23 cellular contexts compared by ENCODE assay signal in genomic region chr6:110979565-110980096, GRCh38. TPM values are rescaled to one million over a fixed set of nuclear protein-coding genes. Genes with fewer than 3 reads are reported as not detected.
DNase-seq lines count a peak whose midpoint lies in the region; ATAC-seq, FAIRE-seq and TF ChIP-seq lines count a peak whose summit lies in the region.
"Had no signal": no experiment of that assay in that cellular context is flagged by ENCODE, and none has a peak within 500 bp of the region (broad histone marks: within the 10 kb centered on the region; RNA-seq: fewer than 3 reads in every experiment).

No MANE protein-coding gene starts in this region.

- TF ChIP-seq RAD21 in HepG2 (CRISPR knock-in tag; IDR thresholded peaks at IDR 0.05), result no peak

- H3K4me1 Mint-ChIP-seq in T-helper 1 cell treated with Interleukin-12 subunit alpha and Interleukin-12 subunit beta and Interleukin-4 antibody, amounts not matched to agents 30 μg/mL and 1 μg/mL, for 36 hours (ENCODE audit: low read depth), result peaks cover 24% of the 10 kb centered on the region
- peaks cover 25 to 43% (median 29%) of the 10 kb centered on the region in 4 donors for H3K4me1 Mint-ChIP-seq in CD4-positive, alpha-beta memory T cell
- H3K4me1 Mint-ChIP-seq in brain (peaks cover 37% of the 10 kb centered on the region), nephron progenitor cell (peaks cover 30% of the 10 kb centered on the region)

- H4K20me1 ChIP-seq in HepG2 (ENCODE audit: insufficient read depth, low read length), result no peaks in the 10 kb centered on the region

- POLR2A ChIA-PET in CD4-positive, alpha-beta memory T cell (lab: Charles Lee; ENCODE audit: partially characterized antibody), result interaction anchor here (1.0 to 4.8 kb wide), 4 partner anchors 15 to 165 kb away, joined by 3 to 73 read pairs (median 5); partner anchors contain the start of genes AMD1 and CDK19
- POLR2A ChIA-PET in RWPE1 (lab: Yijun Ruan, JAX; ENCODE audit: low non-redundant PET), result no interaction called here
- POLR2A ChIA-PET in HepG2 (lab: Yijun Ruan, JAX), result interaction anchor here (1.4 kb wide), 1 partner anchor 21 kb away, joined by 4 read pairs; the partner anchor contains the start of gene GTF3C6

- intact Hi-C loops in CD4-positive, alpha-beta memory T cell (cut with micrococcal nuclease), result loop anchor here (5.0 kb wide), 1 partner anchor 1537 kb away; the partner anchor contains the start of genes PPIL6 and SMPD2
- intact Hi-C loops in left ventricle myocardium inferior (cut with micrococcal nuclease), result no loop called here
- intact Hi-C loops in HepG2 (cut with micrococcal nuclease; ENCODE audit: unreplicated experiment), result no loop called here

- no peak overlapping the region for H3K4me3 ChIP-seq in CD4-positive, alpha-beta memory T cell (ENCODE audit: low read length in 2 of 2)
- H3K4me3 ChIP-seq in left ventricle myocardium inferior, result no peak overlapping the region
- no peak overlapping the region for H3K4me3 ChIP-seq in HepG2 (replicated peaks in 1 of 3; ENCODE audit: insufficient read depth in 1 of 3, low read depth in 2 of 3, low read length in 3 of 3)

- no peak overlapping the region for H3K9ac ChIP-seq in HepG2 (ENCODE audit: insufficient read depth, low read depth, low read length)
- H3K9ac ChIP-seq: BLaER1 treated with 17β-estradiol and CSF1 and Interleukin-3, amounts not matched to agents 10 nM and 100 nM had no signal

- no peak overlapping the region for H3K4me2 ChIP-seq in HepG2 (ENCODE audit: low read depth, low read length)

- H3K79me2 ChIP-seq in HepG2 (ENCODE audit: insufficient read depth, low read length), result peaks cover 33% of the 10 kb centered on the region

- ATAC-seq in HepG2, result no peak

- H3K36me3 Mint-ChIP-seq in T-helper 1 cell treated with Interleukin-12 subunit alpha and Interleukin-12 subunit beta and Interleukin-4 antibody, amounts not matched to agents 30 μg/mL and 1 μg/mL, for 36 hours (ENCODE audit: low read depth), result peaks cover 19% of the 10 kb centered on the region
- H3K36me3 Mint-ChIP-seq in CD4-positive, alpha-beta memory T cell, result peaks cover 7 to 18% of the 10 kb centered on the region in 2 donors
- H3K36me3 Mint-ChIP-seq in brain, result peaks cover 39% of the 10 kb centered on the region
- H3K36me3 Mint-ChIP-seq in nephron progenitor cell (ENCODE audit: low read depth), result peaks cover 45% of the 10 kb centered on the region

- FAIRE-seq in HepG2 (lab: Jason Lieb, UNC), result no peak

- no peaks in the 10 kb centered on the region for H3K27me3 ChIP-seq in CD4-positive, alpha-beta memory T cell (ENCODE audit: insufficient read depth, low read length)
- H3K27me3 ChIP-seq in left ventricle myocardium inferior (ENCODE audit: low read depth) (no peaks in the 10 kb centered on the region), HepG2 (ENCODE audit: control insufficient read depth in 1 of 2, insufficient read depth in 2 of 2, low read length in 2 of 2) (no peaks in the 10 kb centered on the region; a peak in 1 of 5 replicates)
- H3K27me3 ChIP-seq: BLaER1 treated with 17β-estradiol and CSF1 and Interleukin-3, amounts not matched to agents 10 nM and 100 nM had no signal

- no peaks in the 10 kb centered on the region for H3K27me3 Mint-ChIP-seq in T-helper 1 cell treated with Interleukin-12 subunit alpha and Interleukin-12 subunit beta and Interleukin-4 antibody, amounts not matched to agents 30 μg/mL and 1 μg/mL, for 36 hours (ENCODE audit: low read depth)
- no peaks in the 10 kb centered on the region for H3K27me3 Mint-ChIP-seq in CD4-positive, alpha-beta memory T cell
- H3K27me3 Mint-ChIP-seq in brain, result peaks cover 14% of the 10 kb centered on the region
- H3K27me3 Mint-ChIP-seq in nephron progenitor cell (ENCODE audit: low read depth, poor library complexity), result no peaks in the 10 kb centered on the region

- CTCF ChIA-PET in CD4-positive, alpha-beta memory T cell (lab: Charles Lee; ENCODE audit: partially characterized antibody), result no interaction called here
- CTCF ChIA-PET in RWPE1 (lab: Yijun Ruan, JAX), result no interaction called here
- CTCF ChIA-PET in HepG2 (lab: Yijun Ruan, JAX; ENCODE audit: low intra/inter-chr PET ratio, low total read pairs), result no interaction called here

- H3K27ac ChIP-seq in CD4-positive, alpha-beta memory T cell (ENCODE audit: low read depth, low read length), result no peak overlapping the region
- H3K27ac ChIP-seq in RWPE1 (no peak overlapping the region), left ventricle myocardium inferior (replicated peaks) (no peak overlapping the region), HepG2 (ENCODE audit: extremely low read length, insufficient read depth, low read length) (no peak overlapping the region)
- H3K27ac ChIP-seq: 22Rv1; BLaER1 treated with 17β-estradiol and CSF1 and Interleukin-3, amounts not matched to agents 10 nM and 100 nM; HL-60 had no signal

- BruUV-seq in HepG2 (replicated peaks; lab: Mats Ljungman, UMichigan), result no TSS peak

- H2AFZ ChIP-seq in HepG2 (ENCODE audit: low read length), result no peak overlapping the region

- no peaks in the 10 kb centered on the region for H3K36me3 ChIP-seq in CD4-positive, alpha-beta memory T cell (ENCODE audit: insufficient read depth, low read length)
- peaks cover under 1% of the 10 kb centered on the region for H3K36me3 ChIP-seq in left ventricle myocardium inferior
- peaks cover 0 to under 1% of the 10 kb centered on the region in 2 experiments; a peak in 1 of 5 replicates for H3K36me3 ChIP-seq in HepG2 (replicated peaks in 1 of 2; ENCODE audit: control insufficient read depth in 1 of 2, insufficient read depth in 2 of 2, low read length in 2 of 2)

- DNase-seq in T-helper 1 cell (no peak), nephron progenitor cell (no peak), RWPE1 (ENCODE audit: low spot score) (no peak), left ventricle myocardium inferior (no peak), HepG2 (ENCODE audit: low spot score) (no peak)
- no peak for DNase-seq in CD4-positive, alpha-beta memory T cell
- DNase-seq: Caco-2; DMS53; GOT3; HFFc6; KBM-7; NCI-H1092 treated with DMSO at 0.1 percent for 48 hours; NCI-H1694; NCI-H2107; NCI-H226; NCI-H526; NK-92 treated with Interleukin-12 subunit alpha and Interleukin-12 subunit beta, amount 100 ng/mL, for 24 hours; OCI-M1 had no signal

- TF ChIP-seq POLR2A in HepG2 (IDR thresholded peaks at IDR 0.05; ENCODE audit: insufficient read depth in 1 of 2, low read depth in 2 of 2, low read length in 2 of 2), result no peak

- 95% methylated on average over 9 of the region's 9 CpGs for WGBS in HepG2 (ENCODE audit: low lambda C conversion rate)

- in situ Hi-C loops in HepG2 (cut with HindIII; ENCODE audit: extremely low pct_ligation_motif_present, low pct_unique_long_range_greater_than_20kb), result loop anchor here (25.0 kb wide), 1 partner anchor 292 kb away; no protein-coding TSS in a partner anchor

- peak overlapping the region; percentile 7 for H3K4me3 Mint-ChIP-seq in T-helper 1 cell treated with Interleukin-12 subunit alpha and Interleukin-12 subunit beta and Interleukin-4 antibody, amounts not matched to agents 30 μg/mL and 1 μg/mL, for 36 hours
- H3K4me3 Mint-ChIP-seq in CD4-positive, alpha-beta memory T cell, result peak overlapping the region in 4 of 8 donors; percentile 8 to 75 (median 32)
- H3K4me3 Mint-ChIP-seq in brain, result peak overlapping the region; percentile 15 to 84 (median 26)
- peak overlapping the region; percentile 69 for H3K4me3 Mint-ChIP-seq in nephron progenitor cell

- TF ChIP-seq CTCF in brain (conservative IDR thresholded peaks at IDR 0.05) (no peak), nephron progenitor cell (IDR thresholded peaks at IDR 0.05) (no peak), RWPE1 (conservative IDR thresholded peaks at IDR 0.05; ENCODE audit: low read depth) (no peak), left ventricle myocardium inferior (IDR thresholded peaks at IDR 0.05; ENCODE audit: borderline replicate concordance) (no peak), HepG2 (CRISPR knock-in tag; IDR thresholded peaks at IDR 0.05) (no peak)

- H3K4me1 ChIP-seq in CD4-positive, alpha-beta memory T cell (ENCODE audit: insufficient read depth, low read length), result peaks cover 17% of the 10 kb centered on the region
- peaks cover 29% of the 10 kb centered on the region for H3K4me1 ChIP-seq in left ventricle myocardium inferior
- peaks cover 49% of the 10 kb centered on the region for H3K4me1 ChIP-seq in HepG2 (ENCODE audit: insufficient read depth, low read length)
- H3K4me1 ChIP-seq: Caco-2 had no signal

- H3K9me3 Mint-ChIP-seq in T-helper 1 cell treated with Interleukin-12 subunit alpha and Interleukin-12 subunit beta and Interleukin-4 antibody, amounts not matched to agents 30 μg/mL and 1 μg/mL, for 36 hours, result no peaks in the 10 kb centered on the region
- no peaks in the 10 kb centered on the region for H3K9me3 Mint-ChIP-seq in CD4-positive, alpha-beta memory T cell
- H3K9me3 Mint-ChIP-seq in brain, result peaks cover 5 to 14% (median 13%) of the 10 kb centered on the region in 5 experiments
- H3K9me3 Mint-ChIP-seq in nephron progenitor cell, result peaks cover 47% of the 10 kb centered on the region
- H3K9me3 Mint-ChIP-seq: HFFc6 had no signal

- no peaks in the 10 kb centered on the region for H3K9me3 ChIP-seq in CD4-positive, alpha-beta memory T cell (ENCODE audit: control insufficient read depth in 1 of 2, low read length in 2 of 2)
- H3K9me3 ChIP-seq in left ventricle myocardium inferior (replicated peaks) (no peaks in the 10 kb centered on the region), HepG2 (ENCODE audit: low read length) (no peaks in the 10 kb centered on the region)
- H3K9me3 ChIP-seq: Caco-2 had no signal

- TF ChIP-seq EP300 in HepG2 (IDR thresholded peaks at IDR 0.05; ENCODE audit: low read depth in 2 of 2, low read length in 2 of 2) (no peak), HepG2 (CRISPR knock-in tag; IDR thresholded peaks at IDR 0.05; ENCODE audit: borderline replicate concordance) (no peak)

- no peak overlapping the region for H3K27ac Mint-ChIP-seq in T-helper 1 cell treated with Interleukin-12 subunit alpha and Interleukin-12 subunit beta and Interleukin-4 antibody, amounts not matched to agents 30 μg/mL and 1 μg/mL, for 36 hours
- H3K27ac Mint-ChIP-seq in CD4-positive, alpha-beta memory T cell, result peak overlapping the region in 5 of 7 donors; percentile 17 to 99 (median 63)
- H3K27ac Mint-ChIP-seq in brain, result peak overlapping the region in 2 of 5 experiments; percentile 18 to 48
- no peak overlapping the region for H3K27ac Mint-ChIP-seq in nephron progenitor cell

RNA-seq across cellular contexts. Expression of gene RPF2, which starts 2.2 kb away (rescaled TPM):
- total RNA-seq in CD4-positive, alpha-beta memory T cell, result 10 to 100 TPM; 13.2 to 13.9 TPM
- 10 to 100 TPM; 27.5 to 27.7 TPM for polyA plus RNA-seq in CD4-positive, alpha-beta memory T cell
- polyA plus RNA-seq in brain (ENCODE audit: insufficient read depth, low read depth, low replicate concordance), result 15.4 TPM
- total RNA-seq in left ventricle myocardium inferior, result 23.9 TPM
- 45.6 and 70.4 TPM in 2 replicates for total RNA-seq in HepG2 (2016; rRNA removed; fragmentation: Illumina TruSeq; extraction: Trizol)
- 7.5 and 10.3 TPM in 2 replicates for total RNA-seq in HepG2 (2016; cell fraction: cytosol; rRNA removed; fragmentation: Illumina TruSeq; extraction: Trizol; ENCODE audit: low read depth)
- 46.1 and 74.5 TPM in 2 replicates for total RNA-seq in HepG2 (2016; cell fraction: insoluble cytoplasmic fraction; rRNA removed; fragmentation: Illumina TruSeq; extraction: Trizol)
- total RNA-seq in HepG2 (2016; cell fraction: membrane; rRNA removed; fragmentation: Illumina TruSeq; extraction: Trizol), result 12.2 and 13.3 TPM in 2 replicates
- 25.9 and 26.1 TPM in 2 replicates for total RNA-seq in HepG2 (2016; cell fraction: nucleus; rRNA removed; fragmentation: Illumina TruSeq; extraction: Trizol)
- polyA plus RNA-seq in HepG2 (2011; rRNA removed), result 18.4 and 25.1 TPM in 2 replicates
- polyA plus RNA-seq in HepG2 (2011; cell fraction: cytosol; rRNA removed), result 9.2 and 16.9 TPM in 2 replicates
- 4.1 and 5.4 TPM in 2 replicates for polyA plus RNA-seq in HepG2 (2011; cell fraction: nucleus; rRNA removed)
- polyA plus RNA-seq in HepG2 (2012), result 31.2 and 39.1 TPM in 2 replicates
- polyA plus RNA-seq in HepG2 (2016; cell fraction: cytosol; fragmentation: Illumina TruSeq; extraction: Trizol; ENCODE audit: low read depth), result 7.0 TPM in 2 replicates
- 82.3 and 82.7 TPM in 2 replicates for polyA plus RNA-seq in HepG2 (2016; cell fraction: insoluble cytoplasmic fraction; fragmentation: Illumina TruSeq; extraction: Trizol; ENCODE audit: low read depth)
- 8.1 and 10.1 TPM in 2 replicates for polyA plus RNA-seq in HepG2 (2016; cell fraction: membrane; fragmentation: Illumina TruSeq; extraction: Trizol; ENCODE audit: low read depth)
- polyA plus RNA-seq in HepG2 (2016; cell fraction: nucleus; fragmentation: Illumina TruSeq; extraction: Trizol; ENCODE audit: insufficient read depth, low read depth), result 33.0 and 37.1 TPM in 2 replicates
- 7.1 and 8.2 TPM in 2 replicates for polyA minus RNA-seq in HepG2 (2011; rRNA and poly(A)+ RNA removed; ENCODE audit: low replicate concordance)
- polyA minus RNA-seq in HepG2 (2011; cell fraction: cytosol; rRNA and poly(A)+ RNA removed), result 11.4 and 13.3 TPM in 2 replicates
- 25.5 and 25.9 TPM in 2 replicates for polyA minus RNA-seq in HepG2 (2011; cell fraction: nucleus; rRNA and poly(A)+ RNA removed)

RNA-seq across cellular contexts. Expression of gene GTF3C6, which starts 21.1 kb away (rescaled TPM):
- 10 to 100 TPM; 28.9 to 35.7 TPM for total RNA-seq in CD4-positive, alpha-beta memory T cell
- polyA plus RNA-seq in CD4-positive, alpha-beta memory T cell, result 100 to 1,000 TPM; 113 to 147 TPM
- 77.7 TPM for polyA plus RNA-seq in brain (ENCODE audit: insufficient read depth, low read depth, low replicate concordance)
- 102 TPM for total RNA-seq in left ventricle myocardium inferior
- 160 and 195 TPM in 2 replicates for total RNA-seq in HepG2 (2016; rRNA removed; fragmentation: Illumina TruSeq; extraction: Trizol)
- 144 and 180 TPM in 2 replicates for total RNA-seq in HepG2 (2016; cell fraction: cytosol; rRNA removed; fragmentation: Illumina TruSeq; extraction: Trizol; ENCODE audit: low read depth)
- total RNA-seq in HepG2 (2016; cell fraction: insoluble cytoplasmic fraction; rRNA removed; fragmentation: Illumina TruSeq; extraction: Trizol), result 161 and 199 TPM in 2 replicates
- total RNA-seq in HepG2 (2016; cell fraction: membrane; rRNA removed; fragmentation: Illumina TruSeq; extraction: Trizol), result 230 and 276 TPM in 2 replicates
- total RNA-seq in HepG2 (2016; cell fraction: nucleus; rRNA removed; fragmentation: Illumina TruSeq; extraction: Trizol), result 55.6 and 59.8 TPM in 2 replicates
- polyA plus RNA-seq in HepG2 (2011; rRNA removed), result 19.3 and 21.6 TPM in 2 replicates
- 12.0 and 21.0 TPM in 2 replicates for polyA plus RNA-seq in HepG2 (2011; cell fraction: cytosol; rRNA removed)
- polyA plus RNA-seq in HepG2 (2011; cell fraction: nucleus; rRNA removed), result 4.4 and 8.4 TPM in 2 replicates
- polyA plus RNA-seq in HepG2 (2012), result 77.9 and 114 TPM in 2 replicates
- polyA plus RNA-seq in HepG2 (2016; cell fraction: cytosol; fragmentation: Illumina TruSeq; extraction: Trizol; ENCODE audit: low read depth), result 218 and 250 TPM in 2 replicates
- 229 and 233 TPM in 2 replicates for polyA plus RNA-seq in HepG2 (2016; cell fraction: insoluble cytoplasmic fraction; fragmentation: Illumina TruSeq; extraction: Trizol; ENCODE audit: low read depth)
- 267 and 309 TPM in 2 replicates for polyA plus RNA-seq in HepG2 (2016; cell fraction: membrane; fragmentation: Illumina TruSeq; extraction: Trizol; ENCODE audit: low read depth)
- polyA plus RNA-seq in HepG2 (2016; cell fraction: nucleus; fragmentation: Illumina TruSeq; extraction: Trizol; ENCODE audit: insufficient read depth, low read depth), result 100 and 108 TPM in 2 replicates
- polyA minus RNA-seq in HepG2 (2011; rRNA and poly(A)+ RNA removed; ENCODE audit: low replicate concordance), result 1.5 and 1.7 TPM in 2 replicates
- polyA minus RNA-seq in HepG2 (2011; cell fraction: cytosol; rRNA and poly(A)+ RNA removed), result 16.9 and 21.8 TPM in 2 replicates
- 12.1 and 14.3 TPM in 2 replicates for polyA minus RNA-seq in HepG2 (2011; cell fraction: nucleus; rRNA and poly(A)+ RNA removed)

Comparison
In these comparisons a context has a peak if more than half of its experiments do, and no peak if none do; other contexts are left out.
1. H3K27ac Mint-ChIP-seq: peak in CD4-positive, alpha-beta memory T cell (5 of 7); none in T-helper 1 cell treated with Interleukin-12 subunit alpha and Interleukin-12 subunit beta and Interleukin-4 antibody, amounts not matched to agents 30 μg/mL and 1 μg/mL, for 36 hours (single experiment) and nephron progenitor cell (single experiment).